In genomic region chr3:57777774-57778173, GRCh38 we compare ENCODE assay signal across 13 cellular contexts.
"Had no signal": no experiment of that assay in that cellular context is flagged by ENCODE, and none has a peak within 500 bp of the region (broad histone marks: within the 10 kb centered on the region; RNA-seq: fewer than 3 reads in every experiment).

No MANE protein-coding gene starts in this region.

- H3K9me3 ChIP-seq: esophagus squamous epithelium, thyroid gland, vagina had no signal

- DNase-seq: activated CD4-positive, alpha-beta T cell treated with anti-CD3 and anti-CD28 coated beads, Interleukin-2, amount 50 U/mL, for 4 hours; activated CD4-positive, CD25-positive, alpha-beta regulatory T cell treated with anti-CD3 and anti-CD28 coated beads, Interleukin-2, amount 50 U/mL, for 72 hours; activated T-cell treated with anti-CD3 and anti-CD28 coated beads, Interleukin-2, amount 50 U/mL, for 1 hour; amygdala; dorsolateral prefrontal cortex; esophagus squamous epithelium; kidney glomerular epithelial cell; retina; thyroid gland had no signal

- H2AFZ ChIP-seq: hepatocyte had no signal

- H3K4me1 Mint-ChIP-seq: neural crest cell had no signal

- H3K36me3 ChIP-seq: esophagus squamous epithelium, thyroid gland, vagina had no signal

- H3K4me3 Mint-ChIP-seq: activated naive CD4-positive, alpha-beta T cell treated with anti-CD3 and anti-CD28 coated beads, Interleukin-2, amount 50 U/mL, for 24 hours; neural crest cell had no signal

- H3K27ac ChIP-seq: dorsolateral prefrontal cortex, hepatocyte, thyroid gland, vagina had no signal

- H3K4me3 ChIP-seq: dorsolateral prefrontal cortex, esophagus squamous epithelium, hepatocyte, thyroid gland, vagina had no signal

- H3K4me2 ChIP-seq: hepatocyte had no signal

- H3K27ac Mint-ChIP-seq: activated naive CD4-positive, alpha-beta T cell treated with anti-CD3 and anti-CD28 coated beads, Interleukin-2, amount 50 U/mL, for 24 hours had no signal

- H3K27me3 Mint-ChIP-seq: activated naive CD4-positive, alpha-beta T cell treated with anti-CD3 and anti-CD28 coated beads, Interleukin-2, amount 50 U/mL, for 24 hours had no signal

- H3K9me3 Mint-ChIP-seq: activated naive CD4-positive, alpha-beta T cell treated with anti-CD3 and anti-CD28 coated beads, Interleukin-2, amount 50 U/mL, for 24 hours; neural crest cell had no signal

- H3K27me3 ChIP-seq: dorsolateral prefrontal cortex, esophagus squamous epithelium, hepatocyte, thyroid gland, vagina had no signal
